ENCODE assay signal across 18 cellular contexts in the genomic region with DNA sequence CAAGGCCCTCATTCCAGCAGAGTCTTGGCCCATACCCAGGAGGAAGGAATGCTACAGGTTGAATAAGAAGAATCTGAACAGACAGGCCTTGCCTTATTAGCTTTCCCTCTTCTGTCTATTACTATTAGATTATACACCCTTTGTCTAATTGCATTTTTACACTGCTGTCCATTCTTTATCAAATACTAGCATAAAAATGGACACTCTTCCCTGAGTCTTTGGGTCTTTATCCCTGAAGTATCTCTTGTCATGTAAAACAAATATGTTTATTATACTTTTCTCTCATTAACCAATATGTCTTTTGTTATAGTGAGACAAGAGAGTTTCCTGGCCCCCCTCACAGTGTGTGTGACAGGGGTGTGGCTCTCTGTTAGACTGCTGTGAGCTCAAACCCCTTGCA.
DNase-seq lines count a peak whose midpoint lies in the region; ATAC-seq, FAIRE-seq and TF ChIP-seq lines count a peak whose summit lies in the region.
"Had no signal": no experiment of that assay in that cellular context is flagged by ENCODE, and none has a peak within 500 bp of the region (broad histone marks: within the 10 kb centered on the region; RNA-seq: fewer than 3 reads in every experiment).

No MANE protein-coding gene starts in this region.

- H3K4me1 Mint-ChIP-seq in natural killer cell treated with Interleukin-12 subunit alpha and Interleukin-12 subunit beta and Interleukin-15 and Interleukin-18, amount 100 ng/mL, for 72 hours (ENCODE audit: low read depth in 2 of 2): no peaks in the 10 kb centered on the region

- H3K27ac Mint-ChIP-seq in natural killer cell treated with Interleukin-12 subunit alpha and Interleukin-12 subunit beta and Interleukin-15 and Interleukin-18, amount 100 ng/mL, for 72 hours: no peak overlapping the region
- H3K27ac Mint-ChIP-seq: H9 had no signal

- H3K27ac ChIP-seq in thyroid gland: no peak overlapping the region
- H3K27ac ChIP-seq: 22Rv1, BLaER1 had no signal

- no peak overlapping the region for H3K4me3 ChIP-seq in thyroid gland (replicated peaks in 1 of 3)
- H3K4me3 ChIP-seq: BLaER1 had no signal

- H3K9me3 ChIP-seq in thyroid gland: no peaks in the 10 kb centered on the region
- H3K9me3 ChIP-seq: BLaER1 had no signal

- no peak for TF ChIP-seq CTCF in thyroid gland (IDR thresholded peaks at IDR 0.05)

- no peaks in the 10 kb centered on the region for H3K27me3 ChIP-seq in thyroid gland
- H3K27me3 ChIP-seq: BLaER1 had no signal

- TF ChIP-seq POLR2A in thyroid gland (IDR thresholded peaks at IDR 0.05) (no peak), GM12892 (IDR thresholded peaks at IDR 0.05; ENCODE audit: low read depth, low read length) (no peak)

- H3K27me3 Mint-ChIP-seq in natural killer cell treated with Interleukin-12 subunit alpha and Interleukin-12 subunit beta and Interleukin-15 and Interleukin-18, amount 100 ng/mL, for 72 hours: no peaks in the 10 kb centered on the region

- H3K4me3 Mint-ChIP-seq in natural killer cell treated with Interleukin-12 subunit alpha and Interleukin-12 subunit beta and Interleukin-15 and Interleukin-18, amount 100 ng/mL, for 72 hours: no peak overlapping the region
- H3K4me3 Mint-ChIP-seq: H9 had no signal

- peaks cover 4% of the 10 kb centered on the region for H3K36me3 Mint-ChIP-seq in natural killer cell treated with Interleukin-12 subunit alpha and Interleukin-12 subunit beta and Interleukin-15 and Interleukin-18, amount 100 ng/mL, for 72 hours

- intact Hi-C loops in thyroid gland (cut with DNase I): no loop called here

- peaks cover 19% of the 10 kb centered on the region for H3K9me3 Mint-ChIP-seq in natural killer cell treated with Interleukin-12 subunit alpha and Interleukin-12 subunit beta and Interleukin-15 and Interleukin-18, amount 100 ng/mL, for 72 hours

- FAIRE-seq in GM12892 (lab: Jason Lieb, UNC): no peak
- FAIRE-seq: G401.6, GM12891, GM19239 had no signal

- H3K36me3 ChIP-seq in thyroid gland: no peaks in the 10 kb centered on the region
- H3K36me3 ChIP-seq: BLaER1 had no signal

- DNase-seq in DMS153 (lab: John Stamatoyannopoulos, UW) (peak; percentile 10), DMS153 treated with DMSO at 0.1 percent for 48 hours (lab: John Stamatoyannopoulos, UW; ENCODE audit: unreplicated experiment) (no peak), COR-L47 (lab: John Stamatoyannopoulos, UW) (peak; percentile 56), NCI-H69 (lab: John Stamatoyannopoulos, UW) (peak; percentile 76), thyroid gland (peak; percentile 4 to 23), GM12892 (ENCODE audit: insufficient read length) (no peak)
- DNase-seq in natural killer cell treated with Interleukin-12 subunit alpha and Interleukin-12 subunit beta and Interleukin-15 and Interleukin-18, amount 100 ng/mL, for 72 hours (ENCODE audit: low spot score): no peak
- DNase-seq: Calu3, DMS 273 treated with DMSO at 0.1 percent for 48 hours, DMS79 treated with DMSO at 0.1 percent for 48 hours, EL, GOT3, H9 had no signal

- ATAC-seq in natural killer cell treated with Interleukin-12 subunit alpha and Interleukin-12 subunit beta and Interleukin-15 and Interleukin-18, amount 100 ng/mL, for 72 hours: no peak

- H3K4me1 ChIP-seq in thyroid gland: no peaks in the 10 kb centered on the region
- H3K4me1 ChIP-seq: BLaER1 had no signal

Comparison
In these comparisons a context has a peak if more than half of its experiments do, and no peak if none do; other contexts are left out.
1. DNase-seq: peak in DMS153 (single experiment), COR-L47 (single experiment), NCI-H69 (single experiment) and thyroid gland (2 of 2); none in DMS153 treated with DMSO at 0.1 percent for 48 hours (single experiment), GM12892 (single experiment) and natural killer cell treated with Interleukin-12 subunit alpha and Interleukin-12 subunit beta and Interleukin-15 and Interleukin-18, amount 100 ng/mL, for 72 hours (single experiment).